ENCODE assay signal across 18 cellular contexts in genomic region chr3:154967090-154967489, GRCh38.
DNase-seq lines count a peak whose midpoint lies in the region; ATAC-seq, FAIRE-seq and TF ChIP-seq lines count a peak whose summit lies in the region.
"Had no signal": no experiment of that assay in that cellular context is flagged by ENCODE, and none has a peak within 500 bp of the region (broad histone marks: within the 10 kb centered on the region; RNA-seq: fewer than 3 reads in every experiment).

No MANE protein-coding gene starts in this region.

- no peak overlapping the region for H2BK5ac ChIP-seq in mesenchymal stem cell (ENCODE audit: low read depth, low read length, poor library complexity, severe bottlenecking)

- H2BK12ac ChIP-seq in mesenchymal stem cell (ENCODE audit: low read length in 2 of 2) = no peak overlapping the region

- H3K9me3 Mint-ChIP-seq in HFFc6 (no peaks in the 10 kb centered on the region), astrocyte (ENCODE audit: unreplicated experiment) (peaks cover 4% of the 10 kb centered on the region)

- H3K27me3 ChIP-seq in astrocyte (ENCODE audit: insufficient read depth, low read length) = no peaks in the 10 kb centered on the region
- no peaks in the 10 kb centered on the region for H3K27me3 ChIP-seq in mesenchymal stem cell (ENCODE audit: control insufficient read depth in 1 of 2, insufficient read depth in 1 of 2, low read length in 2 of 2)

- no peaks in the 10 kb centered on the region for H3K9me3 ChIP-seq in astrocyte (ENCODE audit: insufficient read depth, low read depth, low read length)
- no peaks in the 10 kb centered on the region for H3K9me3 ChIP-seq in mesenchymal stem cell (ENCODE audit: control insufficient read depth, low read length)

- H3K14ac ChIP-seq in mesenchymal stem cell (ENCODE audit: low read length in 2 of 2) = no peak overlapping the region

- H3K27ac ChIP-seq in astrocyte (ENCODE audit: low read depth, low read length) = no peak overlapping the region
- H3K27ac ChIP-seq in mesenchymal stem cell (ENCODE audit: low read length, poor library complexity, severe bottlenecking) = peak overlapping the region; percentile 28
- H3K27ac ChIP-seq: KMS-11, RWPE1 had no signal

- H3K79me1 ChIP-seq in mesenchymal stem cell (replicated peaks; ENCODE audit: low read length, poor library complexity, severe bottlenecking) = no peaks in the 10 kb centered on the region

- H3K36me3 ChIP-seq in astrocyte (ENCODE audit: insufficient read depth, low read length) = no peaks in the 10 kb centered on the region
- H3K36me3 ChIP-seq in mesenchymal stem cell (ENCODE audit: control insufficient read depth in 1 of 2, insufficient read depth in 2 of 2, low read depth in 1 of 2, low read length in 2 of 2) = no peaks in the 10 kb centered on the region

- H2AFZ ChIP-seq in astrocyte (ENCODE audit: low read depth, low read length) (no peak overlapping the region), mesenchymal stem cell (ENCODE audit: low read depth, low read length) (no peak overlapping the region)

- no peak overlapping the region for H3K23ac ChIP-seq in mesenchymal stem cell (ENCODE audit: low read length in 2 of 2)

- H2BK120ac ChIP-seq in mesenchymal stem cell (ENCODE audit: low read depth, low read length) = no peak overlapping the region

- H3K27ac Mint-ChIP-seq in HFFc6 (no peak overlapping the region), astrocyte (ENCODE audit: unreplicated experiment) (no peak overlapping the region)

- no peak overlapping the region for H3K4ac ChIP-seq in mesenchymal stem cell (ENCODE audit: low read depth in 1 of 2, low read length in 2 of 2)

- H3K27me3 Mint-ChIP-seq in HFFc6 (ENCODE audit: insufficient read depth) (no peaks in the 10 kb centered on the region), astrocyte (ENCODE audit: low read depth, unreplicated experiment) (no peaks in the 10 kb centered on the region)

- DNase-seq in AG10803 (ENCODE audit: low read depth) = peak; percentile 65
- DNase-seq in HFFc6 = peak; percentile 34
- DNase-seq in astrocyte (ENCODE audit: low read depth) = peak; percentile 16
- no peak for DNase-seq in mesenchymal stem cell
- DNase-seq in urothelium cell line (ENCODE audit: low spot score) = no peak
- no peak for DNase-seq in activated CD4-positive, alpha-beta T cell treated with anti-CD3 and anti-CD28 coated beads for 1 hour
- DNase-seq in UCSD-AML1 (lab: John Stamatoyannopoulos, UW; ENCODE audit: unreplicated experiment) = no peak
- DNase-seq: 8988T, C1 segment of cervical spinal cord, NCI-H1048, NCI-H1436 treated with DMSO at 0.1 percent for 48 hours, NCI-H2029 treated with DMSO at 0.1 percent for 48 hours, NCI-H2171 treated with DMSO at 0.1 percent for 48 hours, NCI-H748 treated with DMSO at 0.1 percent for 48 hours, OCI-M1 had no signal

- ATAC-seq in GM19463 (IDR thresholded peaks at IDR 0.05; ENCODE audit: unreplicated experiment) = no peak

- H3K4me3 ChIP-seq in AG10803 (ENCODE audit: low read length) (no peak overlapping the region), astrocyte (ENCODE audit: insufficient read depth, low read depth, low read length) (no peak overlapping the region), mesenchymal stem cell (ENCODE audit: insufficient read depth in 1 of 2, low read depth in 1 of 2, low read length in 2 of 2) (no peak overlapping the region)

- H3K4me2 ChIP-seq in astrocyte (ENCODE audit: low read length) = no peak overlapping the region
- H3K4me2 ChIP-seq in mesenchymal stem cell (ENCODE audit: low read length, poor library complexity, severe bottlenecking) = no peak overlapping the region
- H3K4me2 ChIP-seq: KMS-11 had no signal

- H3K18ac ChIP-seq in mesenchymal stem cell (ENCODE audit: low read depth in 1 of 2, low read length in 2 of 2) = no peak overlapping the region

- H2AK5ac ChIP-seq in mesenchymal stem cell (ENCODE audit: low read length, severe bottlenecking) = no peak overlapping the region

- no peak overlapping the region for H4K91ac ChIP-seq in mesenchymal stem cell (ENCODE audit: low read length)

- no peaks in the 10 kb centered on the region for H3K79me2 ChIP-seq in astrocyte (ENCODE audit: insufficient read depth, low read length)

- H3K36me3 Mint-ChIP-seq in HFFc6 (ENCODE audit: low read depth) = no peaks in the 10 kb centered on the region
- H3K36me3 Mint-ChIP-seq in astrocyte (ENCODE audit: low read depth, unreplicated experiment) = no peaks in the 10 kb centered on the region

- no peak overlapping the region for H3K9ac ChIP-seq in astrocyte (ENCODE audit: low read length)
- H3K9ac ChIP-seq in mesenchymal stem cell (ENCODE audit: low read length) = no peak overlapping the region
- H3K9ac ChIP-seq: KMS-11 had no signal

- H3K4me3 Mint-ChIP-seq in HFFc6 = no peak overlapping the region
- no peak overlapping the region for H3K4me3 Mint-ChIP-seq in astrocyte (ENCODE audit: unreplicated experiment)

- H4K8ac ChIP-seq in mesenchymal stem cell (ENCODE audit: low read length) = no peak overlapping the region

- H3K4me1 Mint-ChIP-seq in HFFc6 (ENCODE audit: low read depth) = peaks cover 46% of the 10 kb centered on the region
- H3K4me1 Mint-ChIP-seq in astrocyte (ENCODE audit: low read depth, unreplicated experiment) = peaks cover 8% of the 10 kb centered on the region

- H2BK15ac ChIP-seq in mesenchymal stem cell (ENCODE audit: low read depth, poor library complexity, severe bottlenecking) = no peak overlapping the region

- FAIRE-seq in astrocyte (lab: Jason Lieb, UNC) = no peak
- no peak for FAIRE-seq in urothelium cell line (lab: Jason Lieb, UNC)

- no peak for TF ChIP-seq CTCF in AG10803 (conservative IDR thresholded peaks at IDR 0.05; ENCODE audit: low read length)
- no peak for TF ChIP-seq CTCF in HFFc6 (IDR thresholded peaks at IDR 0.05)
- TF ChIP-seq CTCF in astrocyte (IDR thresholded peaks at IDR 0.05; ENCODE audit: insufficient read depth, low read depth, low read length) = no peak

- H4K20me1 ChIP-seq in astrocyte (ENCODE audit: insufficient read depth, low read length) = no peaks in the 10 kb centered on the region

- H3K4me1 ChIP-seq in astrocyte (ENCODE audit: insufficient read depth, low read length) = no peaks in the 10 kb centered on the region
- peaks cover 1% of the 10 kb centered on the region for H3K4me1 ChIP-seq in mesenchymal stem cell (ENCODE audit: control insufficient read depth, insufficient read depth, low read depth, low read length)

Comparison
In these comparisons a context has a peak if more than half of its experiments do, and no peak if none do; other contexts are left out.
1. DNase-seq: peak in AG10803 (single experiment), HFFc6 (single experiment) and astrocyte (single experiment); none in mesenchymal stem cell (single experiment), urothelium cell line (single experiment), activated CD4-positive, alpha-beta T cell treated with anti-CD3 and anti-CD28 coated beads for 1 hour (single experiment) and UCSD-AML1 (single experiment).